Comparison of ENCODE assay signal across 12 cellular contexts in genomic region chrX:78957768-78958130, GRCh38. TPM values are rescaled to one million over a fixed set of nuclear protein-coding genes. Genes with fewer than 3 reads are reported as not detected.
A peak's percentile ranks its signal among the peaks of the same experiment; 100 is the strongest.
DNase-seq lines count a peak whose midpoint lies in the region; ATAC-seq and TF ChIP-seq lines count a peak whose summit lies in the region.
"Had no signal": no experiment of that assay in that cellular context is flagged by ENCODE, and none has a peak within 500 bp of the region (broad histone marks: within the 10 kb centered on the region; RNA-seq: fewer than 3 reads in every experiment).

No MANE protein-coding gene starts in this region.

- TF ChIP-seq CTCF in GM10248 (IDR thresholded peaks at IDR 0.05; ENCODE audit: control extremely low read depth, extremely low read depth, low read depth, missing control alignments) (no peak), OCI-LY3 (IDR thresholded peaks at IDR 0.05; ENCODE audit: low read depth, low read length) (no peak)

- no peak overlapping the region for H2AFZ ChIP-seq in OCI-LY3 (ENCODE audit: low read depth, low read length)

- H3K4me1 ChIP-seq in OCI-LY3 (ENCODE audit: low read length), result peaks cover 38% of the 10 kb centered on the region

- no peaks in the 10 kb centered on the region; the same call in 1 of the 2 replicates for H3K9me3 ChIP-seq in OCI-LY3 (ENCODE audit: insufficient read depth, low read length)

- H3K36me3 ChIP-seq in OCI-LY3 (replicated peaks; ENCODE audit: low read depth, low read length), result peaks cover 73% of the 10 kb centered on the region

- peaks cover 15% of the 10 kb centered on the region; the same call in 1 of the 2 replicates for H4K20me1 ChIP-seq in OCI-LY3 (ENCODE audit: insufficient read depth, low read length)

- DNase-seq in GM10248 (ENCODE audit: extremely low spot score) (peak; percentile 19), cerebellum (ENCODE audit: low spot score) (no peak), HUDEP-2 (lab: John Stamatoyannopoulos, UW; ENCODE audit: unreplicated experiment in 76 of 76) (no peak), occipital lobe (lab: John Stamatoyannopoulos, UW) (no peak), cardiac septum (ENCODE audit: low spot score) (no peak)
- DNase-seq: H7, NCI-H1105 treated with DMSO at 0.1 percent for 48 hours had no signal

- H3K4me2 ChIP-seq in OCI-LY3 (ENCODE audit: low read length), result peak overlapping the region; percentile 70

- peak overlapping the region; percentile 6; the same call in 1 of the 2 replicates for H3K9ac ChIP-seq in OCI-LY3 (ENCODE audit: low read length)

- H3K27me3 ChIP-seq in OCI-LY3 (ENCODE audit: low read depth, low read length), result no peaks in the 10 kb centered on the region

- CTCF ChIA-PET in GM10248 (lab: Yijun Ruan, JAX), result interaction anchor here (1.2 to 2.2 kb wide), 3 partner anchors 12 to 124 kb away, joined by 3 to 8 read pairs (median 6); partner anchors contain the start of gene P2RY10

- POLR2A ChIA-PET in GM10248 (lab: Yijun Ruan, JAX), result no interaction called here

- H3K79me2 ChIP-seq in OCI-LY3 (ENCODE audit: low read length), result peaks cover 67% of the 10 kb centered on the region

- H3K4me3 ChIP-seq in OCI-LY3 (ENCODE audit: low read length), result peak overlapping the region; percentile 38

- H3K27ac ChIP-seq in OCI-LY3 (ENCODE audit: low read length), result peak overlapping the region; percentile 83

- intact Hi-C loops in cardiac septum (cut with DNase I), result no loop called here

- peak; percentile 91 for ATAC-seq in GM19324 (IDR thresholded peaks at IDR 0.05; ENCODE audit: low FRiP score, unreplicated experiment)
- ATAC-seq in HG02884 (IDR thresholded peaks at IDR 0.05; ENCODE audit: unreplicated experiment), result peak; percentile 75

RNA-seq across cellular contexts. Expression of gene P2RY10, which starts 12.6 kb away (rescaled TPM):
- not detected for total RNA-seq in cerebellum
- not detected for total RNA-seq in occipital lobe
- not detected for total RNA-seq in cardiac septum
- total RNA-seq: H7, renal cortical epithelial cell, SK-MEL-5 had no signal
